23 cellular contexts compared by ENCODE assay signal in genomic region chr3:110615454-110615853, GRCh38.
"Had no signal": no experiment of that assay in that cellular context is flagged by ENCODE, and none has a peak within 500 bp of the region (broad histone marks: within the 10 kb centered on the region; RNA-seq: fewer than 3 reads in every experiment).

No MANE protein-coding gene starts in this region.

- H3K4me1 Mint-ChIP-seq: immature natural killer cell had no signal

- H3K4me3 Mint-ChIP-seq: immature natural killer cell, mesothelial cell of epicardium had no signal

- DNase-seq: dermis blood vessel endothelial cell; dorsolateral prefrontal cortex; effector CD4-positive, alpha-beta T cell; effector memory CD4-positive, alpha-beta T cell; foreskin keratinocyte; heart left ventricle; hypothalamus; immature natural killer cell; islet precursor cell; kidney; kidney glomerular epithelial cell; left lung; left ventricle myocardium superior; lower lobe of right lung; mesenchymal stem cell had no signal

- H3K36me3 ChIP-seq: esophagus muscularis mucosa, gastroesophageal sphincter, heart left ventricle, left lung, lower lobe of right lung had no signal

- FAIRE-seq: colon, endothelial cell of umbilical vein, frontal cortex, kidney had no signal

- H3K4me1 ChIP-seq: esophagus muscularis mucosa, foreskin keratinocyte, gastroesophageal sphincter, heart left ventricle, left lung, lower lobe of right lung had no signal

- H3K4me2 ChIP-seq: hepatocyte had no signal

- ATAC-seq: foreskin keratinocyte, gastroesophageal sphincter, heart left ventricle, left lung, left ventricle myocardium superior, lower lobe of right lung had no signal

- H3K27ac ChIP-seq: coronary artery, dorsolateral prefrontal cortex, esophagus muscularis mucosa, foreskin keratinocyte, gastroesophageal sphincter, heart left ventricle, hepatocyte, left lung, lower lobe of right lung had no signal

- H2AFZ ChIP-seq: hepatocyte had no signal

- H3K27ac Mint-ChIP-seq: immature natural killer cell had no signal

- H3K36me3 Mint-ChIP-seq: immature natural killer cell, mesothelial cell of epicardium had no signal

- H3K4me3 ChIP-seq: coronary artery, dorsolateral prefrontal cortex, esophagus muscularis mucosa, gastroesophageal sphincter, heart left ventricle, hepatocyte, left lung, lower lobe of right lung had no signal

- H3K27me3 ChIP-seq: esophagus muscularis mucosa, foreskin keratinocyte, gastroesophageal sphincter, heart left ventricle, hepatocyte, left lung had no signal

- H3K9me3 ChIP-seq: esophagus muscularis mucosa, gastroesophageal sphincter, heart left ventricle, left lung had no signal
